Comparison of ENCODE assay signal across 1 cellular context in genomic region chr15:55694652-55695150, GRCh38.
TF ChIP-seq lines count a peak whose summit lies in the region.

No MANE protein-coding gene starts in this region.

TF ChIP-seq in SK-N-SH treated with all-trans-retinoic acid at 6 μM for 48 hours, 23 proteins besides CTCF, POLR2A, EP300 and RAD21 (continued from another document):
- no peak for TF ChIP-seq POU6F1 (CRISPR knock-in tag; IDR thresholded peaks at IDR 0.05; ENCODE audit: borderline replicate concordance, low read depth)
- TF ChIP-seq OSR1 (CRISPR knock-in tag; IDR thresholded peaks at IDR 0.05), result no peak
- no peak for TF ChIP-seq ZFP3 (CRISPR knock-in tag; IDR thresholded peaks at IDR 0.05)
- TF ChIP-seq ZNF8 (CRISPR knock-in tag; IDR thresholded peaks at IDR 0.05), result no peak
- no peak for TF ChIP-seq TOX (CRISPR knock-in tag; IDR thresholded peaks at IDR 0.05; ENCODE audit: borderline replicate concordance)
- TF ChIP-seq RARB (CRISPR knock-in tag; IDR thresholded peaks at IDR 0.05), result no peak
- no peak for TF ChIP-seq BACH2 (CRISPR knock-in tag; IDR thresholded peaks at IDR 0.05; ENCODE audit: borderline replicate concordance)
- TF ChIP-seq CREB5 (CRISPR knock-in tag; IDR thresholded peaks at IDR 0.05; ENCODE audit: low read depth), result no peak
